Comparison of ENCODE assay signal across 23 cellular contexts in the genomic region with DNA sequence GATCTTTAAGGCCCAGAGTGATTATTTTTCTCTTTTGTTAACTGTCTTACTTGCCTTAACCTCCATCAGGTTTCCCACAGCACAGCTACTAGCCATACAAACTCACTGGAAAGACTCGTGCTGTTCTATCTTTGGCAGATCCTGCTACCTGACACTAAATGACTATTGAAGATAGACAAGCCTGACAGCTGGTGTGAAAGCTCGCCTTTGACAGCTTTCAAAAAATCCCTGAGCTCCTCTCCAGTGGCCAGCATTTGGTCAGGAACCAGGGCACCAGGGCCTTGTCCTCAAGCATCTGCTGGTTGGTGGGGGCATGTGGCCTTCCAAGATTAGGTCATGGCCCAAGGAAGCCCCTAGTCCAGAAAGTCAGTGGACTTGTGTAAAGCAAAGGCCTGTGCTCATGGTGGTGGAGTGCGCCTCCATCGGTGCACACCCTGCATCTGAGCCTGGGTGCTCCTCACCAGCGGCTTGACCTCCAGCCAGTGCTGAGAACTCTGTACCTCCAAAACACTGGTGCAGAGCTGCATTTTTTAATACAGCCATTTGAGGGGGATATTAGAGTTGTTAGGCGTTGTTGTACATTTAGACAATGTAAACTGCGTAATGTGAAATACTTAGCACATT.
"Had no signal": no experiment of that assay in that cellular context is flagged by ENCODE, and none has a peak within 500 bp of the region (broad histone marks: within the 10 kb centered on the region; RNA-seq: fewer than 3 reads in every experiment).

No MANE protein-coding gene starts in this region.

- H3K27ac ChIP-seq: breast epithelium, colonic mucosa, dorsolateral prefrontal cortex, esophagus muscularis mucosa, gastroesophageal sphincter, neural progenitor cell, tibial artery had no signal

- H3K4me3 ChIP-seq: breast epithelium, colonic mucosa, dorsolateral prefrontal cortex, esophagus muscularis mucosa, gastroesophageal sphincter, neural progenitor cell, tibial artery had no signal

- H3K4me1 ChIP-seq: breast epithelium, colonic mucosa, neural progenitor cell had no signal

- H3K4me3 Mint-ChIP-seq: activated CD4-positive, alpha-beta memory T cell treated with anti-CD3 and anti-CD28 coated beads for 36 hours; activated CD8-positive, alpha-beta memory T cell treated with anti-CD3 and anti-CD28 coated beads, Interleukin-2, amount 10 ng/mL, durations not matched to agents 7 days and 5 days; activated naive CD8-positive, alpha-beta T cell treated with anti-CD3 and anti-CD28 coated beads for 36 hours; activated T-helper 17 cell treated with anti-CD3 and anti-CD28 coated beads, Interleukin-2, amount 50 U/mL, for 72 hours; neural progenitor cell; stimulated activated naive CD8-positive, alpha-beta T cell treated with anti-CD3 and anti-CD28 coated beads, Interleukin-15, amount 100 ng/mL, for 72 hours; WTC11 had no signal

- DNase-seq: activated CD4-positive, alpha-beta memory T cell treated with anti-CD3 and anti-CD28 coated beads for 36 hours; activated CD4-positive, alpha-beta T cell treated with anti-CD3 and anti-CD28 coated beads for 4 hours; activated CD8-positive, alpha-beta memory T cell treated with anti-CD3 and anti-CD28 coated beads, Interleukin-2, amount 10 ng/mL, durations not matched to agents 7 days and 5 days; activated naive CD4-positive, alpha-beta T cell; activated naive CD8-positive, alpha-beta T cell treated with anti-CD3 and anti-CD28 coated beads for 36 hours; activated T-cell treated with anti-CD3 and anti-CD28 coated beads for 4 hours; amniotic stem cell; colonic mucosa; dorsolateral prefrontal cortex; head of caudate nucleus; hypothalamus; midbrain; retina; stimulated activated CD4-positive, alpha-beta T cell treated with anti-CD3 and anti-CD28 coated beads, Interleukin-4, amount 100 ng/mL, for 24 hours; stimulated activated naive CD8-positive, alpha-beta T cell treated with anti-CD3 and anti-CD28 coated beads, Interleukin-15, amount 100 ng/mL, for 72 hours; T1000; tibial artery had no signal

- ATAC-seq: activated CD8-positive, alpha-beta memory T cell treated with anti-CD3 and anti-CD28 coated beads, Interleukin-2, amount 10 ng/mL, durations not matched to agents 7 days and 5 days; activated T-helper 17 cell treated with anti-CD3 and anti-CD28 coated beads, Interleukin-2, amount 50 U/mL, for 72 hours; gastroesophageal sphincter; WTC11 had no signal

- H3K27me3 ChIP-seq: breast epithelium, colonic mucosa, dorsolateral prefrontal cortex, esophagus muscularis mucosa, gastroesophageal sphincter, neural progenitor cell, tibial artery had no signal

- H3K27ac Mint-ChIP-seq: activated CD4-positive, alpha-beta memory T cell treated with anti-CD3 and anti-CD28 coated beads for 36 hours; activated CD8-positive, alpha-beta memory T cell treated with anti-CD3 and anti-CD28 coated beads, Interleukin-2, amount 10 ng/mL, durations not matched to agents 7 days and 5 days; activated T-helper 17 cell treated with anti-CD3 and anti-CD28 coated beads, Interleukin-2, amount 50 U/mL, for 72 hours; neural progenitor cell; WTC11 had no signal

- H3K36me3 ChIP-seq: breast epithelium, colonic mucosa, esophagus muscularis mucosa, gastroesophageal sphincter, neural progenitor cell, tibial artery had no signal

- H3K9me3 ChIP-seq: breast epithelium, colonic mucosa, tibial artery had no signal

- H3K4me1 Mint-ChIP-seq: neural progenitor cell, WTC11 had no signal

- H3K27me3 Mint-ChIP-seq: activated CD4-positive, alpha-beta memory T cell treated with anti-CD3 and anti-CD28 coated beads for 36 hours; activated CD8-positive, alpha-beta memory T cell treated with anti-CD3 and anti-CD28 coated beads, Interleukin-2, amount 10 ng/mL, durations not matched to agents 7 days and 5 days; activated naive CD8-positive, alpha-beta T cell treated with anti-CD3 and anti-CD28 coated beads for 36 hours; activated T-helper 17 cell treated with anti-CD3 and anti-CD28 coated beads, Interleukin-2, amount 50 U/mL, for 72 hours; stimulated activated naive CD8-positive, alpha-beta T cell treated with anti-CD3 and anti-CD28 coated beads, Interleukin-15, amount 100 ng/mL, for 72 hours had no signal
